1 cellular context compared by ENCODE assay signal in genomic region chr1:22922640-22923039, GRCh38.
TF ChIP-seq lines count a peak whose summit lies in the region.

No MANE protein-coding gene starts in this region.

TF ChIP-seq in IMR-90, 13 proteins besides CTCF, POLR2A, EP300 and RAD21 (continued from another document):
- TF ChIP-seq ELK1 (IDR thresholded peaks at IDR 0.05; ENCODE audit: borderline replicate concordance, low read depth, low read length), result no peak
- no peak for TF ChIP-seq NFE2L2 (IDR thresholded peaks at IDR 0.05; ENCODE audit: low read depth, low read length)
- no peak for TF ChIP-seq MXI1 (IDR thresholded peaks at IDR 0.05; ENCODE audit: borderline replicate concordance, low read depth, low read length)
- no peak for TF ChIP-seq SMC3 (IDR thresholded peaks at IDR 0.05; ENCODE audit: low read depth, low read length)
- TF ChIP-seq FOS (IDR thresholded peaks at IDR 0.05; ENCODE audit: low read depth, low read length), result no peak
- TF ChIP-seq USF2 (IDR thresholded peaks at IDR 0.05; ENCODE audit: low read depth, low read length), result no peak
- no peak for TF ChIP-seq RCOR1 (IDR thresholded peaks at IDR 0.05; ENCODE audit: insufficient replicate concordance, low read length)
- no peak for TF ChIP-seq CHD1 (IDR thresholded peaks at IDR 0.05; ENCODE audit: low read depth, low read length)
- no peak for TF ChIP-seq MAFK (IDR thresholded peaks at IDR 0.05; ENCODE audit: low read depth, low read length)
